19 cellular contexts compared by ENCODE assay signal in the genomic region with DNA sequence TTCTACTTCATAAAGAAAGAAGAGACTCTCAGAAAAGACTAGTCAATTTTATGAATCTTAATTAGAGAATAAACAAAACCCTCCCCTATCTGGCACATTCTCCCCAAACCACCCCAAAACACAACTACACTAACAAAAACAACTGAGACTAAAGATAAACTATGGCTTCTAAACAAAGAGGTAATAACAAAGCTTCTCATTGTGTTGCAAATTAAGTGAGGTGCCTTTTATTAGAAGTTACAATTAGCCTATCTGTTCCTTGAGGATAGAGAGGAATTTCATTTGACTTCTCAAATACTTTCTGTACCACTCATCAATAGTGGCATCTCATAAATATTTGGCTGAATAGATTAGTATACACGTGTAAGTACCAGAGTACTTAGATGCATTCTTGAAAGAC.
"Had no signal": no experiment of that assay in that cellular context is flagged by ENCODE, and none has a peak within 500 bp of the region (broad histone marks: within the 10 kb centered on the region; RNA-seq: fewer than 3 reads in every experiment).

No MANE protein-coding gene starts in this region.

- H3K27me3 Mint-ChIP-seq: naive thymus-derived CD8-positive, alpha-beta T cell; progenitor cell of endocrine pancreas had no signal

- H3K27ac Mint-ChIP-seq: endodermal cell; naive thymus-derived CD8-positive, alpha-beta T cell; progenitor cell of endocrine pancreas had no signal

- H3K27me3 ChIP-seq: foreskin keratinocyte, pancreas had no signal

- DNase-seq: effector CD4-positive, alpha-beta T cell; endodermal cell; erythroblast; foreskin keratinocyte; head of caudate nucleus; hippocampal formation; islet precursor cell; mammary epithelial cell; naive thymus-derived CD8-positive, alpha-beta T cell; occipital lobe; pancreas; right cardiac atrium; stimulated activated CD4-positive, alpha-beta T cell treated with anti-CD3 and anti-CD28 coated beads, Interleukin-2, amount 100 ng/mL, for 48 hours; stimulated activated naive CD4-positive, alpha-beta T cell treated with Interleukin-2 at 50 U/mL for 16 hours; trophoblast cell had no signal

- H3K9me3 ChIP-seq: pancreas had no signal

- H3K4me1 ChIP-seq: foreskin keratinocyte, pancreas had no signal

- ATAC-seq: foreskin keratinocyte; left lobe of liver; naive thymus-derived CD8-positive, alpha-beta T cell; pancreas; right cardiac atrium had no signal

- H3K27ac ChIP-seq: coronary artery, foreskin keratinocyte, pancreas had no signal

- H3K36me3 Mint-ChIP-seq: naive thymus-derived CD8-positive, alpha-beta T cell had no signal

- H3K4me3 ChIP-seq: coronary artery, pancreas, smooth muscle cell had no signal

- H3K4me1 Mint-ChIP-seq: naive thymus-derived CD8-positive, alpha-beta T cell had no signal

- H3K4me3 Mint-ChIP-seq: endodermal cell; naive thymus-derived CD8-positive, alpha-beta T cell had no signal

- H3K9me3 Mint-ChIP-seq: endodermal cell had no signal

- H3K4me2 ChIP-seq: smooth muscle cell had no signal

- H3K36me3 ChIP-seq: pancreas had no signal
